22 cellular contexts compared by ENCODE assay signal in genomic region chrX:33086886-33087285, GRCh38.
"Had no signal": no experiment of that assay in that cellular context is flagged by ENCODE, and none has a peak within 500 bp of the region (broad histone marks: within the 10 kb centered on the region; RNA-seq: fewer than 3 reads in every experiment).

No MANE protein-coding gene starts in this region.

- DNase-seq: activated B cell treated with CpG ODN at 0.5 μM for 24 hours; activated CD4-positive, alpha-beta T cell treated with anti-CD3 and anti-CD28 coated beads for 1 hour; activated CD4-positive, alpha-beta T cell treated with anti-CD3 and anti-CD28 coated beads, Interleukin-2, amount 10 ng/mL, durations not matched to agents 24 days and 14 days; activated CD4-positive, alpha-beta T cell treated with anti-CD3 and anti-CD28 coated beads, Interleukin-2, amount 50 U/mL, for 48 hours; activated CD8-positive, alpha-beta memory T cell treated with anti-CD3 and anti-CD28 coated beads, Interleukin-2, amount 10 ng/mL, durations not matched to agents 7 days and 5 days; activated effector memory CD4-positive, alpha-beta T cell treated with Interleukin-2 at 50 U/mL for 16 hours; activated naive CD4-positive, alpha-beta T cell; activated T-cell treated with anti-CD3 and anti-CD28 coated beads, Interleukin-2, amount 50 U/mL, for 24 hours; body of pancreas; central memory CD4-positive, alpha-beta T cell; MG63; NCI-H1105; NCI-H1436; NCI-H1694 treated with DMSO at 0.1 percent for 48 hours; NCI-H2029 treated with DMSO at 0.1 percent for 48 hours; NCI-H510A treated with DMSO at 0.1 percent for 48 hours; NK-92 treated with Interleukin-12 subunit alpha and Interleukin-12 subunit beta, amount 100 ng/mL, for 24 hours; PC-3; SIG-M5; T-cell; T-helper 2 cell; T1000 had no signal

- ATAC-seq: activated CD8-positive, alpha-beta memory T cell treated with anti-CD3 and anti-CD28 coated beads, Interleukin-2, amount 10 ng/mL, durations not matched to agents 7 days and 5 days; body of pancreas; PC-3; T-cell had no signal
